ENCODE assay signal across 1 cellular context in the genomic region with DNA sequence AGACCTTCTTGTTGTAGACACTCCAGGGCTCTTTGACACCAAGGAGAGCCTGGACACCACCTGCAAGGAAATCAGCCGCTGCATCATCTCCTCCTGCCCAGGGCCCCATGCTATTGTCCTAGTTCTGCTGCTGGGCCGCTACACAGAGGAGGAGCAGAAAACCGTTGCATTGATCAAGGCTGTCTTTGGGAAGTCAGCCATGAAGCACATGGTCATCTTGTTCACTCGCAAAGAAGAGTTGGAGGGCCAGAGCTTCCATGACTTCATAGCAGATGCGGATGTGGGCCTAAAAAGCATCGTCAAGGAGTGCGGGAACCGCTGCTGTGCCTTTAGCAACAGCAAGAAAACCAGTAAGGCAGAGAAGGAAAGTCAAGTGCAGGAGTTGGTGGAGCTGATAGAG.
TF ChIP-seq lines count a peak whose summit lies in the region.

No MANE protein-coding gene starts in this region.

TF ChIP-seq in GM12878, 131 proteins besides CTCF, POLR2A, EP300 and RAD21:
- TF ChIP-seq EZH2 (IDR thresholded peaks at IDR 0.05; ENCODE audit: borderline replicate concordance, control insufficient read depth, low read depth, low read length) (no peak), ELK1 (IDR thresholded peaks at IDR 0.05; ENCODE audit: low read depth, low read length) (no peak)
TF ChIP-seq in GM12878: peak in this region for 0.
